Comparison of ENCODE assay signal across 1 cellular context in the genomic region with DNA sequence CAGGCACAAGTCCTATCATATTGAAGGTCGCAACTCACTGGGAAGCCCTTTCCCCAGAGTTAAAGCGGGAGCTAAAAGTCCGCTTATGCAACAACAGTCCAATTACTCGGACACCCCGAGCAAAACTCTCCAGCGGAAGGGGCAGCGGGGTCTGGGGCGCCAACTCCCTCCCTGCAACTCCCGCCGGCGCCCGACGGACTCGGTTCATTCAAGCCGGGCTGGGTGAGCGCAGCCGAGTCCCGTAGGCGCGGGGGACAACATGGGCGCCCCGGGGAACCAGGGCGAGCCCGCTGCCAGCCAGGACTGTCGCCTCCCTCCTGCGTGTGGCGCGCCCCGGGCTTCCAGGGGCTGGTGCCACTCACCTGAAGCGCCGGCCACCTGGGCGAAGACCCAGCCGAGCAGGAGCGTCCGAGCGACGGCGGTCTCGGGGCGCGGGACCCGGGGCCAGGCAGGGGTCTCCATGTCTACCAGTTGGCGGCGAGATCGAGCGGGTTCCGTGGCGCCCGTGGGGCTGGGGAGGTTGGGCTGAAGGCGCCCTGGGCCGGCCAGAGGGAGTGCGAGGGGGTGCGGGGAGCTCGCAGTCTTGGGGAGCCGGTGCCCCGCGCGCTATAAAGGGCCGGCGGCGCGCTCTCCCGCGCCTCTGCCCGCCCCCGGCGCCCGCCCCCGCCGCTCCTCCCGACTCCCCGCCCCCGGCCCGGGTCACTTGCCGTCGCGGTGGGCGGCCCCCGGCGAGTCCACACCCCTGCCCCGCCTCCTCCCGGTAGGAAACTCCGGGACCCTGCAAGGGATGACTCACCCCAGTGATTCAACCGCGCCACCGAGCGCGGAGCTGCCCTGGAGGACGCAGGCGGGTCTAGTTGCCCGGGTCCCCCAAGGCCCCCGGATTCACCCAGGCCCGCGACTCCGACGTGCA.
TF ChIP-seq lines count a peak whose summit lies in the region.

A gene (minus strand): TSS at position 585 of the 913 bp plus-strand sequence. CDS start 123 bp downstream, at position 462.

TF ChIP-seq in HepG2, 621 proteins besides CTCF, POLR2A, EP300 and RAD21 (continued from another document and continues in another):
- TF ChIP-seq, protein P1, sequence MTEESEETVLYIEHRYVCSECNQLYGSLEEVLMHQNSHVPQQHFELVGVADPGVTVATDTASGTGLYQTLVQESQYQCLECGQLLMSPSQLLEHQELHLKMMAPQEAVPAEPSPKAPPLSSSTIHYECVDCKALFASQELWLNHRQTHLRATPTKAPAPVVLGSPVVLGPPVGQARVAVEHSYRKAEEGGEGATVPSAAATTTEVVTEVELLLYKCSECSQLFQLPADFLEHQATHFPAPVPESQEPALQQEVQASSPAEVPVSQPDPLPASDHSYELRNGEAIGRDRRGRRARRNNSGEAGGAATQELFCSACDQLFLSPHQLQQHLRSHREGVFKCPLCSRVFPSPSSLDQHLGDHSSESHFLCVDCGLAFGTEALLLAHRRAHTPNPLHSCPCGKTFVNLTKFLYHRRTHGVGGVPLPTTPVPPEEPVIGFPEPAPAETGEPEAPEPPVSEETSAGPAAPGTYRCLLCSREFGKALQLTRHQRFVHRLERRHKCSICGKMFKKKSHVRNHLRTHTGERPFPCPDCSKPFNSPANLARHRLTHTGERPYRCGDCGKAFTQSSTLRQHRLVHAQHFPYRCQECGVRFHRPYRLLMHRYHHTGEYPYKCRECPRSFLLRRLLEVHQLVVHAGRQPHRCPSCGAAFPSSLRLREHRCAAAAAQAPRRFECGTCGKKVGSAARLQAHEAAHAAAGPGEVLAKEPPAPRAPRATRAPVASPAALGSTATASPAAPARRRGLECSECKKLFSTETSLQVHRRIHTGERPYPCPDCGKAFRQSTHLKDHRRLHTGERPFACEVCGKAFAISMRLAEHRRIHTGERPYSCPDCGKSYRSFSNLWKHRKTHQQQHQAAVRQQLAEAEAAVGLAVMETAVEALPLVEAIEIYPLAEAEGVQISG (CRISPR knock-in tag; IDR thresholded peaks at IDR 0.05), result peak; percentile 13; the same call in 1 of the 2 replicates
- TF ChIP-seq NFKBIZ (CRISPR knock-in tag; IDR thresholded peaks at IDR 0.05), result no peak; the same call in 1 of the 2 replicates
- peak; percentile 12; the same call in 1 of the 2 replicates for TF ChIP-seq ZBTB38 (CRISPR knock-in tag; IDR thresholded peaks at IDR 0.05)
- TF ChIP-seq ARNT2 (CRISPR knock-in tag; IDR thresholded peaks at IDR 0.05; ENCODE audit: low read depth), result no peak; the same call in 1 of the 2 replicates
- TF ChIP-seq, protein P2, sequence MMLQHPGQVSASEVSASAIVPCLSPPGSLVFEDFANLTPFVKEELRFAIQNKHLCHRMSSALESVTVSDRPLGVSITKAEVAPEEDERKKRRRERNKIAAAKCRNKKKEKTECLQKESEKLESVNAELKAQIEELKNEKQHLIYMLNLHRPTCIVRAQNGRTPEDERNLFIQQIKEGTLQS (CRISPR knock-in tag; IDR thresholded peaks at IDR 0.05), result peak; percentile 96
- no peak for TF ChIP-seq DR1 (CRISPR knock-in tag; IDR thresholded peaks at IDR 0.05)
- TF ChIP-seq KDM6A (CRISPR knock-in tag; IDR thresholded peaks at IDR 0.05; ENCODE audit: low read depth), result no peak
- no peak for TF ChIP-seq SP2 (CRISPR knock-in tag; IDR thresholded peaks at IDR 0.05)
- TF ChIP-seq ZNF660 (CRISPR knock-in tag; IDR thresholded peaks at IDR 0.05; ENCODE audit: borderline replicate concordance, low read depth), result no peak
- 0 out of 2 replicates have a peak, but pooled peaks have one; percentile 4 for TF ChIP-seq RARA (CRISPR knock-in tag; IDR thresholded peaks at IDR 0.05)
- TF ChIP-seq ZNF562 (CRISPR knock-in tag; IDR thresholded peaks at IDR 0.05; ENCODE audit: borderline replicate concordance), result no peak
- TF ChIP-seq, protein P3, sequence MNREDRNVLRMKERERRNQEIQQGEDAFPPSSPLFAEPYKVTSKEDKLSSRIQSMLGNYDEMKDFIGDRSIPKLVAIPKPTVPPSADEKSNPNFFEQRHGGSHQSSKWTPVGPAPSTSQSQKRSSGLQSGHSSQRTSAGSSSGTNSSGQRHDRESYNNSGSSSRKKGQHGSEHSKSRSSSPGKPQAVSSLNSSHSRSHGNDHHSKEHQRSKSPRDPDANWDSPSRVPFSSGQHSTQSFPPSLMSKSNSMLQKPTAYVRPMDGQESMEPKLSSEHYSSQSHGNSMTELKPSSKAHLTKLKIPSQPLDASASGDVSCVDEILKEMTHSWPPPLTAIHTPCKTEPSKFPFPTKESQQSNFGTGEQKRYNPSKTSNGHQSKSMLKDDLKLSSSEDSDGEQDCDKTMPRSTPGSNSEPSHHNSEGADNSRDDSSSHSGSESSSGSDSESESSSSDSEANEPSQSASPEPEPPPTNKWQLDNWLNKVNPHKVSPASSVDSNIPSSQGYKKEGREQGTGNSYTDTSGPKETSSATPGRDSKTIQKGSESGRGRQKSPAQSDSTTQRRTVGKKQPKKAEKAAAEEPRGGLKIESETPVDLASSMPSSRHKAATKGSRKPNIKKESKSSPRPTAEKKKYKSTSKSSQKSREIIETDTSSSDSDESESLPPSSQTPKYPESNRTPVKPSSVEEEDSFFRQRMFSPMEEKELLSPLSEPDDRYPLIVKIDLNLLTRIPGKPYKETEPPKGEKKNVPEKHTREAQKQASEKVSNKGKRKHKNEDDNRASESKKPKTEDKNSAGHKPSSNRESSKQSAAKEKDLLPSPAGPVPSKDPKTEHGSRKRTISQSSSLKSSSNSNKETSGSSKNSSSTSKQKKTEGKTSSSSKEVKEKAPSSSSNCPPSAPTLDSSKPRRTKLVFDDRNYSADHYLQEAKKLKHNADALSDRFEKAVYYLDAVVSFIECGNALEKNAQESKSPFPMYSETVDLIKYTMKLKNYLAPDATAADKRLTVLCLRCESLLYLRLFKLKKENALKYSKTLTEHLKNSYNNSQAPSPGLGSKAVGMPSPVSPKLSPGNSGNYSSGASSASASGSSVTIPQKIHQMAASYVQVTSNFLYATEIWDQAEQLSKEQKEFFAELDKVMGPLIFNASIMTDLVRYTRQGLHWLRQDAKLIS (CRISPR knock-in tag; IDR thresholded peaks at IDR 0.05), result no peak
- no peak for TF ChIP-seq NR2F1 (CRISPR knock-in tag; IDR thresholded peaks at IDR 0.05)
- TF ChIP-seq, protein P4, sequence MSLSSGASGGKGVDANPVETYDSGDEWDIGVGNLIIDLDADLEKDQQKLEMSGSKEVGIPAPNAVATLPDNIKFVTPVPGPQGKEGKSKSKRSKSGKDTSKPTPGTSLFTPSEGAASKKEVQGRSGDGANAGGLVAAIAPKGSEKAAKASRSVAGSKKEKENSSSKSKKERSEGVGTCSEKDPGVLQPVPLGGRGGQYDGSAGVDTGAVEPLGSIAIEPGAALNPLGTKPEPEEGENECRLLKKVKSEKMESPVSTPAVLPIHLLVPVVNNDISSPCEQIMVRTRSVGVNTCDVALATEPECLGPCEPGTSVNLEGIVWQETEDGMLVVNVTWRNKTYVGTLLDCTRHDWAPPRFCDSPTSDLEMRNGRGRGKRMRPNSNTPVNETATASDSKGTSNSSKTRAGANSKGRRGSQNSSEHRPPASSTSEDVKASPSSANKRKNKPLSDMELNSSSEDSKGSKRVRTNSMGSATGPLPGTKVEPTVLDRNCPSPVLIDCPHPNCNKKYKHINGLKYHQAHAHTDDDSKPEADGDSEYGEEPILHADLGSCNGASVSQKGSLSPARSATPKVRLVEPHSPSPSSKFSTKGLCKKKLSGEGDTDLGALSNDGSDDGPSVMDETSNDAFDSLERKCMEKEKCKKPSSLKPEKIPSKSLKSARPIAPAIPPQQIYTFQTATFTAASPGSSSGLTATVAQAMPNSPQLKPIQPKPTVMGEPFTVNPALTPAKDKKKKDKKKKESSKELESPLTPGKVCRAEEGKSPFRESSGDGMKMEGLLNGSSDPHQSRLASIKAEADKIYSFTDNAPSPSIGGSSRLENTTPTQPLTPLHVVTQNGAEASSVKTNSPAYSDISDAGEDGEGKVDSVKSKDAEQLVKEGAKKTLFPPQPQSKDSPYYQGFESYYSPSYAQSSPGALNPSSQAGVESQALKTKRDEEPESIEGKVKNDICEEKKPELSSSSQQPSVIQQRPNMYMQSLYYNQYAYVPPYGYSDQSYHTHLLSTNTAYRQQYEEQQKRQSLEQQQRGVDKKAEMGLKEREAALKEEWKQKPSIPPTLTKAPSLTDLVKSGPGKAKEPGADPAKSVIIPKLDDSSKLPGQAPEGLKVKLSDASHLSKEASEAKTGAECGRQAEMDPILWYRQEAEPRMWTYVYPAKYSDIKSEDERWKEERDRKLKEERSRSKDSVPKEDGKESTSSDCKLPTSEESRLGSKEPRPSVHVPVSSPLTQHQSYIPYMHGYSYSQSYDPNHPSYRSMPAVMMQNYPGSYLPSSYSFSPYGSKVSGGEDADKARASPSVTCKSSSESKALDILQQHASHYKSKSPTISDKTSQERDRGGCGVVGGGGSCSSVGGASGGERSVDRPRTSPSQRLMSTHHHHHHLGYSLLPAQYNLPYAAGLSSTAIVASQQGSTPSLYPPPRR (CRISPR knock-in tag; IDR thresholded peaks at IDR 0.05; ENCODE audit: borderline replicate concordance), result peak; percentile 29; the same call in 1 of the 2 replicates
- TF ChIP-seq, protein P5, sequence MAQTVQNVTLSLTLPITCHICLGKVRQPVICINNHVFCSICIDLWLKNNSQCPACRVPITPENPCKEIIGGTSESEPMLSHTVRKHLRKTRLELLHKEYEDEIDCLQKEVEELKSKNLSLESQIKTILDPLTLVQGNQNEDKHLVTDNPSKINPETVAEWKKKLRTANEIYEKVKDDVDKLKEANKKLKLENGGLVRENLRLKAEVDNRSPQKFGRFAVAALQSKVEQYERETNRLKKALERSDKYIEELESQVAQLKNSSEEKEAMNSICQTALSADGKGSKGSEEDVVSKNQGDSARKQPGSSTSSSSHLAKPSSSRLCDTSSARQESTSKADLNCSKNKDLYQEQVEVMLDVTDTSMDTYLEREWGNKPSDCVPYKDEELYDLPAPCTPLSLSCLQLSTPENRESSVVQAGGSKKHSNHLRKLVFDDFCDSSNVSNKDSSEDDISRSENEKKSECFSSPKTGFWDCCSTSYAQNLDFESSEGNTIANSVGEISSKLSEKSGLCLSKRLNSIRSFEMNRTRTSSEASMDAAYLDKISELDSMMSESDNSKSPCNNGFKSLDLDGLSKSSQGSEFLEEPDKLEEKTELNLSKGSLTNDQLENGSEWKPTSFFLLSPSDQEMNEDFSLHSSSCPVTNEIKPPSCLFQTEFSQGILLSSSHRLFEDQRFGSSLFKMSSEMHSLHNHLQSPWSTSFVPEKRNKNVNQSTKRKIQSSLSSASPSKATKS (CRISPR knock-in tag; IDR thresholded peaks at IDR 0.05), result no peak
- no peak for TF ChIP-seq ZZZ3 (CRISPR knock-in tag; IDR thresholded peaks at IDR 0.05; ENCODE audit: borderline replicate concordance)
- TF ChIP-seq ZBTB21 (CRISPR knock-in tag; IDR thresholded peaks at IDR 0.05), result no peak
- no peak for TF ChIP-seq MIER3 (CRISPR knock-in tag; IDR thresholded peaks at IDR 0.05; ENCODE audit: borderline replicate concordance)
- no peak for TF ChIP-seq PHB2 (IDR thresholded peaks at IDR 0.05; ENCODE audit: partially characterized antibody)
- TF ChIP-seq MED1 (CRISPR knock-in tag; IDR thresholded peaks at IDR 0.05), result no peak
- TF ChIP-seq PHF21A (CRISPR knock-in tag; IDR thresholded peaks at IDR 0.05), result peak; percentile 39; the same call in 1 of the 2 replicates
- TF ChIP-seq GABPA (IDR thresholded peaks at IDR 0.05; ENCODE audit: low read depth, low read length), result no peak
- TF ChIP-seq GABPA (CRISPR knock-in tag; IDR thresholded peaks at IDR 0.05; ENCODE audit: low read depth), result no peak
- no peak for TF ChIP-seq ZNF550 (CRISPR knock-in tag; IDR thresholded peaks at IDR 0.05; ENCODE audit: borderline replicate concordance)
- TF ChIP-seq FIP1L1 (IDR thresholded peaks at IDR 0.05; ENCODE audit: borderline replicate concordance, insufficient read depth, low read depth, low read length), result no peak
- TF ChIP-seq ZNF674 (CRISPR knock-in tag; IDR thresholded peaks at IDR 0.05; ENCODE audit: low read depth), result no peak
- TF ChIP-seq RFXANK (CRISPR knock-in tag; IDR thresholded peaks at IDR 0.05), result no peak
- no peak for TF ChIP-seq NR1H2 (CRISPR knock-in tag; IDR thresholded peaks at IDR 0.05; ENCODE audit: borderline replicate concordance, low read depth)
- TF ChIP-seq ATRX (CRISPR knock-in tag; IDR thresholded peaks at IDR 0.05; ENCODE audit: borderline replicate concordance), result no peak
- TF ChIP-seq, protein P6, sequence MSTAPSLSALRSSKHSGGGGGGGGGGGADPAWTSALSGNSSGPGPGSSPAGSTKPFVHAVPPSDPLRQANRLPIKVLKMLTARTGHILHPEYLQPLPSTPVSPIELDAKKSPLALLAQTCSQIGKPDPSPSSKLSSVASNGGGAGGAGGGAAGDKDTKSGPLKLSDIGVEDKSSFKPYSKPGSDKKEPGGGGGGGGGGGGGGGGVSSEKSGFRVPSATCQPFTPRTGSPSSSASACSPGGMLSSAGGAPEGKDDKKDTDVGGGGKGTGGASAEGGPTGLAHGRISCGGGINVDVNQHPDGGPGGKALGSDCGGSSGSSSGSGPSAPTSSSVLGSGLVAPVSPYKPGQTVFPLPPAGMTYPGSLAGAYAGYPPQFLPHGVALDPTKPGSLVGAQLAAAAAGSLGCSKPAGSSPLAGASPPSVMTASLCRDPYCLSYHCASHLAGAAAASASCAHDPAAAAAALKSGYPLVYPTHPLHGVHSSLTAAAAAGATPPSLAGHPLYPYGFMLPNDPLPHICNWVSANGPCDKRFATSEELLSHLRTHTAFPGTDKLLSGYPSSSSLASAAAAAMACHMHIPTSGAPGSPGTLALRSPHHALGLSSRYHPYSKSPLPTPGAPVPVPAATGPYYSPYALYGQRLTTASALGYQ (CRISPR knock-in tag; IDR thresholded peaks at IDR 0.05), result no peak
- TF ChIP-seq CCAR2 (optimal IDR thresholded peaks at IDR 0.05; ENCODE audit: low read depth, low read length), result no peak
- TF ChIP-seq ZNF350 (CRISPR knock-in tag; IDR thresholded peaks at IDR 0.05; ENCODE audit: borderline replicate concordance, low read depth), result no peak
- TF ChIP-seq MIXL1 (CRISPR knock-in tag; IDR thresholded peaks at IDR 0.05), result no peak
- TF ChIP-seq, protein P7, sequence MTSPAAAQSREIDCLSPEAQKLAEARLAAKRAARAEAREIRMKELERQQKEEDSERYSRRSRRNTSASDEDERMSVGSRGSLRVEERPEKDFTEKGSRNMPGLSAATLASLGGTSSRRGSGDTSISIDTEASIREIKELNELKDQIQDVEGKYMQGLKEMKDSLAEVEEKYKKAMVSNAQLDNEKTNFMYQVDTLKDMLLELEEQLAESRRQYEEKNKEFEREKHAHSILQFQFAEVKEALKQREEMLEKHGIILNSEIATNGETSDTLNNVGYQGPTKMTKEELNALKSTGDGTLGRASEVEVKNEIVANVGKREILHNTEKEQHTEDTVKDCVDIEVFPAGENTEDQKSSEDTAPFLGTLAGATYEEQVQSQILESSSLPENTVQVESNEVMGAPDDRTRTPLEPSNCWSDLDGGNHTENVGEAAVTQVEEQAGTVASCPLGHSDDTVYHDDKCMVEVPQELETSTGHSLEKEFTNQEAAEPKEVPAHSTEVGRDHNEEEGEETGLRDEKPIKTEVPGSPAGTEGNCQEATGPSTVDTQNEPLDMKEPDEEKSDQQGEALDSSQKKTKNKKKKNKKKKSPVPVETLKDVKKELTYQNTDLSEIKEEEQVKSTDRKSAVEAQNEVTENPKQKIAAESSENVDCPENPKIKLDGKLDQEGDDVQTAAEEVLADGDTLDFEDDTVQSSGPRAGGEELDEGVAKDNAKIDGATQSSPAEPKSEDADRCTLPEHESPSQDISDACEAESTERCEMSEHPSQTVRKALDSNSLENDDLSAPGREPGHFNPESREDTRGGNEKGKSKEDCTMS (CRISPR knock-in tag; conservative IDR thresholded peaks at IDR 0.05), result no peak
- no peak for TF ChIP-seq ZSCAN12 (CRISPR knock-in tag; IDR thresholded peaks at IDR 0.05)
- TF ChIP-seq ZNF441 (CRISPR knock-in tag; IDR thresholded peaks at IDR 0.05; ENCODE audit: borderline replicate concordance), result no peak
- TF ChIP-seq CEBPG (CRISPR knock-in tag; IDR thresholded peaks at IDR 0.05), result peak; percentile 40; the same call in 1 of the 2 replicates
- peak; percentile 15 for TF ChIP-seq HNRNPLL (IDR thresholded peaks at IDR 0.05; ENCODE audit: low read depth, low read length, poor library complexity, severe bottlenecking)
- TF ChIP-seq ZSCAN25 (CRISPR knock-in tag; IDR thresholded peaks at IDR 0.05), result no peak
- TF ChIP-seq FLYWCH1 (CRISPR knock-in tag; IDR thresholded peaks at IDR 0.05), result no peak
- TF ChIP-seq ZNF329 (CRISPR knock-in tag; IDR thresholded peaks at IDR 0.05; ENCODE audit: low read depth), result no peak
